18 cellular contexts compared by ENCODE assay signal in the genomic region with DNA sequence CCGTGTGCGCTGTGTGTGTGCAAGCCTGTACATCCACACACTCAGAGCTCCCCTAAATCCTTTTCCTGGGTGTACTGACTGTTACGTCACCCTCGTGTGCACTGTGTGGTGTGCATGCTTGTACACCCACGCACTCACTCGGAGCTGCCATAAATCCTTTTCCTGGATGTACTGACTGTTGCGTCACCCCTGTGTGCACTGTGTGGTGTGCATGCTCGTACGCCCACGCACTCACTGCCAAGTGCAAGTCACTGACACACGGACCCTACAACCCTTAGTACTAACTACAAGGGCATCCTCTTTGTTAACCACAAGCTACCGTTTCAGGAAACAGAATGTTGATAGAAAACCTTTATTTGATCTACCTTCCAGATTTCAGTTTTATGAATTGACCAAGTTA.
DNase-seq lines count a peak whose midpoint lies in the region; ATAC-seq, FAIRE-seq and TF ChIP-seq lines count a peak whose summit lies in the region.
"Had no signal": no experiment of that assay in that cellular context is flagged by ENCODE, and none has a peak within 500 bp of the region (broad histone marks: within the 10 kb centered on the region; RNA-seq: fewer than 3 reads in every experiment).

No MANE protein-coding gene starts in this region.

- H3K27ac ChIP-seq in A549 (no peak overlapping the region), aorta (ENCODE audit: low read depth in 1 of 2, low read length in 2 of 2) (no peak overlapping the region), uterus (no peak overlapping the region)
- H3K27ac ChIP-seq: PC-9 had no signal

- H3K9me3 ChIP-seq in A549 (no peaks in the 10 kb centered on the region), aorta (ENCODE audit: control insufficient read depth, low read length) (no peaks in the 10 kb centered on the region), uterus (no peaks in the 10 kb centered on the region)
- H3K9me3 ChIP-seq: BE2C, HAP-1, SK-N-SH had no signal

- H3K4me1 ChIP-seq in A549 = no peaks in the 10 kb centered on the region
- no peaks in the 10 kb centered on the region for H3K4me1 ChIP-seq in aorta (ENCODE audit: control insufficient read depth in 1 of 2, insufficient read depth in 2 of 2, low read length in 2 of 2)
- no peaks in the 10 kb centered on the region for H3K4me1 ChIP-seq in uterus
- H3K4me1 ChIP-seq: BE2C, HAP-1 had no signal

- no peak for TF ChIP-seq POLR2A in A549 (IDR thresholded peaks at IDR 0.05; ENCODE audit: low read length)
- TF ChIP-seq POLR2A in uterus (IDR thresholded peaks at IDR 0.05) = no peak

- no peaks in the 10 kb centered on the region for H3K4me1 Mint-ChIP-seq in stimulated activated naive B cell treated with anti-CD40 and anti-IgM and Interleukin-4, amounts not matched to agents 10 μg/mL and 1 μg/mL and 100 μg/mL, for 72 hours

- no peaks in the 10 kb centered on the region for H3K27me3 Mint-ChIP-seq in stimulated activated naive B cell treated with anti-CD40 and anti-IgM and Interleukin-4, amounts not matched to agents 10 μg/mL and 1 μg/mL and 100 μg/mL, for 72 hours

- TF ChIP-seq RAD21 in A549 (conservative IDR thresholded peaks at IDR 0.05 in 1 of 2, IDR thresholded peaks at IDR 0.05 in 1 of 2) = no peak

- H3K4me3 Mint-ChIP-seq in stimulated activated naive B cell treated with anti-CD40 and anti-IgM and Interleukin-4, amounts not matched to agents 10 μg/mL and 1 μg/mL and 100 μg/mL, for 72 hours = no peak overlapping the region

- TF ChIP-seq CTCF in A549 (IDR thresholded peaks at IDR 0.05) (no peak), uterus (IDR thresholded peaks at IDR 0.05) (no peak)

- H3K36me3 Mint-ChIP-seq in stimulated activated naive B cell treated with anti-CD40 and anti-IgM and Interleukin-4, amounts not matched to agents 10 μg/mL and 1 μg/mL and 100 μg/mL, for 72 hours = no peaks in the 10 kb centered on the region

- 32% methylated on average over 10 of the region's 12 CpGs for WGBS in A549 (ENCODE audit: missing lambda C conversion rate)
- WGBS in aorta, 2 donors = 70 to 80% methylated on average over 12 of the region's 12 CpGs

- H3K36me3 ChIP-seq in aorta (ENCODE audit: control insufficient read depth in 1 of 2, insufficient read depth in 2 of 2, low read length in 1 of 2) (no peaks in the 10 kb centered on the region), uterus (no peaks in the 10 kb centered on the region)
- H3K36me3 ChIP-seq: BE2C, HAP-1 had no signal

- peak overlapping the region; percentile 12; the same call in 1 of the 3 replicates for H3K4me2 ChIP-seq in A549
- H3K4me2 ChIP-seq: PC-9, SK-N-SH had no signal

- DNase-seq in A549 (ENCODE audit: low read depth in 1 of 2, low spot score in 1 of 2) = no peak
- DNase-seq in Daoy (ENCODE audit: low read depth) = peak; percentile 8
- DNase-seq in Kasumi-1 (lab: John Stamatoyannopoulos, UW) = peak; percentile 8 to 24
- peak; percentile 52 for DNase-seq in RPMI7951 (ENCODE audit: low read depth)
- DNase-seq in stimulated activated naive B cell treated with anti-CD40 and anti-IgM and Interleukin-4, amounts not matched to agents 10 μg/mL and 1 μg/mL and 100 μg/mL, for 72 hours = no peak
- no peak for DNase-seq in aorta
- DNase-seq in uterus = no peak
- DNase-seq: BE2C; EL; NCI-H1092 treated with DMSO at 0.1 percent for 48 hours; NCI-H1694 treated with DMSO at 0.1 percent for 48 hours; NCI-H69; NK-92 treated with Interleukin-12 subunit alpha and Interleukin-12 subunit beta, amount 100 ng/mL, for 24 hours; PC-9; SK-N-SH had no signal

- no peak overlapping the region for H3K27ac Mint-ChIP-seq in stimulated activated naive B cell treated with anti-CD40 and anti-IgM and Interleukin-4, amounts not matched to agents 10 μg/mL and 1 μg/mL and 100 μg/mL, for 72 hours

- POLR2A ChIA-PET in A549 (lab: Yijun Ruan, JAX) = no interaction called here

- ATAC-seq in A549 (no peak), aorta (ENCODE audit: low FRiP score) (no peak), HG02759 (IDR thresholded peaks at IDR 0.05; ENCODE audit: unreplicated experiment) (no peak)
- ATAC-seq in stimulated activated naive B cell treated with anti-CD40 and anti-IgM and Interleukin-4, amounts not matched to agents 10 μg/mL and 1 μg/mL and 100 μg/mL, for 72 hours (replicated peaks) = no peak
- ATAC-seq: Right ventricle myocardium inferior had no signal

- FAIRE-seq in A549 (lab: Jason Lieb, UNC) = no peak

- no peak for TF ChIP-seq EP300 in A549 (IDR thresholded peaks at IDR 0.05)

- intact Hi-C loops in aorta (cut with DNase I) (no loop called here), uterus (cut with DNase I; ENCODE audit: low total_unique reads) (no loop called here)

- CTCF ChIA-PET in A549 (lab: Yijun Ruan, JAX) = no interaction called here

- H3K4me3 ChIP-seq in A549 (no peak overlapping the region), aorta (ENCODE audit: low read length in 2 of 2) (no peak overlapping the region), uterus (no peak overlapping the region)
- H3K4me3 ChIP-seq: HAP-1, PC-9 had no signal

- H3K9me3 Mint-ChIP-seq in stimulated activated naive B cell treated with anti-CD40 and anti-IgM and Interleukin-4, amounts not matched to agents 10 μg/mL and 1 μg/mL and 100 μg/mL, for 72 hours = peaks cover 2 to 5% of the 10 kb centered on the region in 2 donors

- H3K27me3 ChIP-seq in aorta (ENCODE audit: control insufficient read depth in 1 of 2, insufficient read depth in 2 of 2, low read length in 1 of 2) = no peaks in the 10 kb centered on the region
- H3K27me3 ChIP-seq in uterus = no peaks in the 10 kb centered on the region
- H3K27me3 ChIP-seq: BE2C had no signal

TF ChIP-seq in A549, 52 proteins besides CTCF, POLR2A, EP300 and RAD21:
- peak in 1 of 2 experiments; percentile 22; a peak in 2 of 4 replicates for TF ChIP-seq CEBPB (IDR thresholded peaks at IDR 0.05)
- TF ChIP-seq, protein P1, sequence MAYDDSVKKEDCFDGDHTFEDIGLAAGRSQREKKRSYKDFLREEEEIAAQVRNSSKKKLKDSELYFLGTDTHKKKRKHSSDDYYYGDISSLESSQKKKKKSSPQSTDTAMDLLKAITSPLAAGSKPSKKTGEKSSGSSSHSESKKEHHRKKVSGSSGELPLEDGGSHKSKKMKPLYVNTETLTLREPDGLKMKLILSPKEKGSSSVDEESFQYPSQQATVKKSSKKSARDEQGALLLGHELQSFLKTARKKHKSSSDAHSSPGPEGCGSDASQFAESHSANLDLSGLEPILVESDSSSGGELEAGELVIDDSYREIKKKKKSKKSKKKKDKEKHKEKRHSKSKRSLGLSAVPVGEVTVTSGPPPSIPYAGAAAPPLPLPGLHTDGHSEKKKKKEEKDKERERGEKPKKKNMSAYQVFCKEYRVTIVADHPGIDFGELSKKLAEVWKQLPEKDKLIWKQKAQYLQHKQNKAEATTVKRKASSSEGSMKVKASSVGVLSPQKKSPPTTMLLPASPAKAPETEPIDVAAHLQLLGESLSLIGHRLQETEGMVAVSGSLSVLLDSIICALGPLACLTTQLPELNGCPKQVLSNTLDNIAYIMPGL (CRISPR knock-in tag; IDR thresholded peaks at IDR 0.05; ENCODE audit: borderline replicate concordance) = no peak
TF ChIP-seq in A549: peak in this region for 1.

Comparison
In these comparisons a context has a peak if more than half of its experiments do, and no peak if none do; other contexts are left out.
1. DNase-seq: peak in Daoy (single experiment), Kasumi-1 (2 of 2) and RPMI7951 (single experiment); none in A549 (0 of 2), stimulated activated naive B cell treated with anti-CD40 and anti-IgM and Interleukin-4, amounts not matched to agents 10 μg/mL and 1 μg/mL and 100 μg/mL, for 72 hours (single experiment), aorta (0 of 2) and uterus (0 of 2).